19 cellular contexts compared by ENCODE assay signal in genomic region chr9:134725605-134725940, GRCh38.
DNase-seq lines count a peak whose midpoint lies in the region; ATAC-seq and TF ChIP-seq lines count a peak whose summit lies in the region.
"Had no signal": no experiment of that assay in that cellular context is flagged by ENCODE, and none has a peak within 500 bp of the region (broad histone marks: within the 10 kb centered on the region; RNA-seq: fewer than 3 reads in every experiment).

No MANE protein-coding gene starts in this region.

- H3K27ac Mint-ChIP-seq in HFFc6: no peak overlapping the region; the same call in 1 of the 2 replicates
- H3K27ac Mint-ChIP-seq: activated CD8-positive, alpha-beta memory T cell treated with anti-CD3 and anti-CD28 coated beads, Interleukin-2, amount 10 ng/mL, durations not matched to agents 7 days and 5 days; nephron; WTC11 had no signal

- TF ChIP-seq CTCF in AG04450 (IDR thresholded peaks at IDR 0.05; ENCODE audit: low read depth, low read length) (no peak), HFFc6 (IDR thresholded peaks at IDR 0.05) (no peak), fibroblast of villous mesenchyme (IDR thresholded peaks at IDR 0.05; ENCODE audit: insufficient read depth, low read depth, low read length) (no peak), GM10266 (IDR thresholded peaks at IDR 0.05; ENCODE audit: control insufficient read depth, insufficient read depth, low read depth, missing control alignments) (no peak)

- POLR2A ChIA-PET in AG04450 (lab: Yijun Ruan, JAX): no interaction called here

- no peaks in the 10 kb centered on the region; the same call in 1 of the 2 replicates for H3K9me3 Mint-ChIP-seq in HFFc6
- H3K9me3 Mint-ChIP-seq: nephron had no signal

- H3K4me3 ChIP-seq in AG04450 (ENCODE audit: low read depth, low read length) (no peak overlapping the region), fibroblast of villous mesenchyme (ENCODE audit: low read depth, low read length) (no peak overlapping the region)
- H3K4me3 ChIP-seq: lower lobe of right lung, suprapubic skin had no signal

- CTCF ChIA-PET in AG04450 (lab: Charles Lee): no interaction called here

- no peak overlapping the region; the same call in 1 of the 2 replicates for H3K4me3 Mint-ChIP-seq in HFFc6
- H3K4me3 Mint-ChIP-seq: activated CD8-positive, alpha-beta memory T cell treated with anti-CD3 and anti-CD28 coated beads, Interleukin-2, amount 10 ng/mL, durations not matched to agents 7 days and 5 days; nephron; WTC11 had no signal

- ATAC-seq in HG03432 (IDR thresholded peaks at IDR 0.05; ENCODE audit: unreplicated experiment): no peak
- ATAC-seq: activated CD8-positive, alpha-beta memory T cell treated with anti-CD3 and anti-CD28 coated beads, Interleukin-2, amount 10 ng/mL, durations not matched to agents 7 days and 5 days; foreskin keratinocyte; lower lobe of right lung; WTC11 had no signal

- H3K36me3 Mint-ChIP-seq in HFFc6 (ENCODE audit: low read depth): peaks cover 24% of the 10 kb centered on the region; the same call in 1 of the 2 replicates
- H3K36me3 Mint-ChIP-seq: activated CD8-positive, alpha-beta memory T cell treated with anti-CD3 and anti-CD28 coated beads, Interleukin-2, amount 10 ng/mL, durations not matched to agents 7 days and 5 days had no signal

- H3K4me1 Mint-ChIP-seq in HFFc6 (ENCODE audit: low read depth): peaks cover 15% of the 10 kb centered on the region; the same call in 1 of the 2 replicates

- DNase-seq in AG04450 (ENCODE audit: low read depth, low spot score) (peak; percentile 74), HFFc6 (peak; percentile 9), RPMI7951 (ENCODE audit: low read depth) (peak; percentile 39), fibroblast of villous mesenchyme (ENCODE audit: low read depth) (peak; percentile 42), GM10266 (ENCODE audit: extremely low spot score) (no peak), cerebellum (ENCODE audit: low spot score) (no peak)
- DNase-seq in activated CD4-positive, CD25-positive, alpha-beta regulatory T cell treated with anti-CD3 and anti-CD28 coated beads, Interleukin-2, amount 50 U/mL, for 72 hours: no peak
- DNase-seq: activated CD8-positive, alpha-beta memory T cell treated with anti-CD3 and anti-CD28 coated beads, Interleukin-2, amount 10 ng/mL, durations not matched to agents 7 days and 5 days; activated naive CD4-positive, alpha-beta T cell; Calu3; foreskin keratinocyte; lower lobe of right lung; NCI-H1417; NCI-H226; SK-N-SH had no signal

- H3K27me3 ChIP-seq in AG04450 (ENCODE audit: control insufficient read depth, insufficient read depth, low read length): no peaks in the 10 kb centered on the region
- H3K27me3 ChIP-seq: foreskin keratinocyte had no signal

- no peak overlapping the region for H3K27ac ChIP-seq in AG04450 (ENCODE audit: low read depth, low read length)
- H3K27ac ChIP-seq: foreskin keratinocyte, lower lobe of right lung, suprapubic skin had no signal

- peaks cover 66% of the 10 kb centered on the region for H3K27me3 Mint-ChIP-seq in HFFc6 (ENCODE audit: insufficient read depth)

- H3K9me3 ChIP-seq in AG04450 (ENCODE audit: control insufficient read depth, insufficient read depth, low read length): no peaks in the 10 kb centered on the region
- H3K9me3 ChIP-seq: lower lobe of right lung, SK-N-SH, suprapubic skin had no signal

Comparison
In these comparisons a context has a peak if more than half of its experiments do, and no peak if none do; other contexts are left out.
1. DNase-seq: peak in AG04450 (single experiment), HFFc6 (single experiment), RPMI7951 (single experiment) and fibroblast of villous mesenchyme (single experiment); none in GM10266 (single experiment), cerebellum (single experiment) and activated CD4-positive, CD25-positive, alpha-beta regulatory T cell treated with anti-CD3 and anti-CD28 coated beads, Interleukin-2, amount 50 U/mL, for 72 hours (single experiment).